Comparison of ENCODE assay signal across 8 cellular contexts in the genomic region with DNA sequence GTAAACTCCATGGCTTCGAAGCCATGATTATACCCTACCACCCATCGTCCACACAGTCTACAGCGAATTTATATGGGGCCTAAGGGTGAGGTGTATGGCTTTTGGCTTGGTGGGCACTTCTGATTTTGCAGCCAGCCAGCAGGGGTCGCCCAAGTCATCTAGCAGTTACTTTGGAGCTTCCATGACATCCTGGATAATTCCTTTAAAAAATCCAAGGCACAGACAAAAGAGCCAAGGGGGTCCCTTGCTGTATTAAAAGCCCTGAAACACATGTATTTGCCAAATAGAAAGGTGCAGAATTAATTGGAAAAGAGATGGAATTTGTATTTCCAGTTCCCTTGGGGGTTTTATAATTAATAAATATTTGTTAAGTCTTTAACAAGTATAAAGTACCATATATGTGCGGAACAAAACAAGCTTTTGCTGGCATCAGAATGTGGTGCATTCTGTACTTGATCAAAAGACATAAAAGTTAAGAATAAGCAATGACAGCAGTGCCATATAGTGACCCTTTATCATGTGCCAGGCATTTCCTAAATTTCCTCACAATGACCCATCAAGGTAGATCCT.
DNase-seq lines count a peak whose midpoint lies in the region; ATAC-seq and TF ChIP-seq lines count a peak whose summit lies in the region.

No MANE protein-coding gene starts in this region.

- H3K27me3 ChIP-seq in A673 (replicated peaks; ENCODE audit: insufficient read depth, low read depth, low read length, poor library complexity) (no peaks in the 10 kb centered on the region), adrenal gland (no peaks in the 10 kb centered on the region), gastrocnemius medialis (no peaks in the 10 kb centered on the region)

- in situ Hi-C loops in gastrocnemius medialis (cut with MboI; ENCODE audit: low sequenced_read_pairs in 4 of 4): loop anchor here (5.0 to 25.0 kb wide), 6 partner anchors 385 to 785 kb away; no protein-coding TSS in a partner anchor

- DNase-seq in A673 (ENCODE audit: low spot score) (peak; percentile 86), GM12864 (ENCODE audit: low read depth) (no peak), NCI-H526 treated with DMSO at 0.1 percent for 48 hours (lab: John Stamatoyannopoulos, UW) (peak; percentile 22), adrenal gland (peak; percentile 50 to 89 (median 74)), hepatic stellate cell (ENCODE audit: low spot score) (peak; percentile 30), gastrocnemius medialis (peak in 1 of 2 donors; percentile 62)

- CTCF ChIA-PET in A673 (lab: Charles Lee): interaction anchor here (0.5 to 1.4 kb wide), 8 partner anchors 9 to 705 kb away, joined by 3 to 6 read pairs (median 4); no protein-coding TSS in a partner anchor

- H3K4me1 ChIP-seq in A673 (ENCODE audit: insufficient read depth, low read length, poor library complexity, severe bottlenecking): peaks cover 16% of the 10 kb centered on the region
- no peaks in the 10 kb centered on the region for H3K4me1 ChIP-seq in adrenal gland (replicated peaks in 1 of 2)
- peaks cover 0 to 7% of the 10 kb centered on the region in 2 donors for H3K4me1 ChIP-seq in gastrocnemius medialis

- ATAC-seq in gastrocnemius medialis (peak in 1 of 2 donors; percentile 72), HG02852 (IDR thresholded peaks at IDR 0.05; ENCODE audit: unreplicated experiment) (no peak), GM21447 (IDR thresholded peaks at IDR 0.05; ENCODE audit: unreplicated experiment) (no peak)

- no peak overlapping the region for H3K27ac ChIP-seq in A673 (ENCODE audit: low read depth, low read length, poor library complexity, severe bottlenecking)
- H3K27ac ChIP-seq in adrenal gland: no peak overlapping the region
- H3K27ac ChIP-seq in gastrocnemius medialis: no peak overlapping the region

- no peaks in the 10 kb centered on the region for H3K36me3 ChIP-seq in A673 (ENCODE audit: insufficient read depth, low read length, poor library complexity, severe bottlenecking)
- H3K36me3 ChIP-seq in adrenal gland (replicated peaks in 1 of 2): no peaks in the 10 kb centered on the region
- H3K36me3 ChIP-seq in gastrocnemius medialis: no peaks in the 10 kb centered on the region

- POLR2A ChIA-PET in A673 (lab: Charles Lee; ENCODE audit: low non-redundant PET): no interaction called here

- TF ChIP-seq POLR2A in adrenal gland (IDR thresholded peaks at IDR 0.05) (no peak), gastrocnemius medialis (IDR thresholded peaks at IDR 0.05) (no peak)

- 45 to 52% (median 48%) methylated on average over 5 of the region's 5 CpGs for WGBS in adrenal gland, 4 donors

- peak; percentile 95 for TF ChIP-seq CTCF in A673 (conservative IDR thresholded peaks at IDR 0.05; ENCODE audit: low read depth, low read length)
- TF ChIP-seq CTCF in GM12864 (IDR thresholded peaks at IDR 0.05; ENCODE audit: low read depth, low read length, missing control alignments): peak; percentile 74
- TF ChIP-seq CTCF in adrenal gland (IDR thresholded peaks at IDR 0.05): peak; percentile 73 to 87 (median 80)
- TF ChIP-seq CTCF in gastrocnemius medialis (IDR thresholded peaks at IDR 0.05 in 4 of 5, conservative IDR thresholded peaks at IDR 0.05 in 1 of 5): peak; percentile 75 to 92 (median 83)

- no TSS peak for BruUV-seq in A673 (replicated peaks; lab: Mats Ljungman, UMichigan)

- H3K9me3 ChIP-seq in A673 (ENCODE audit: low read depth, low read length, poor library complexity, severe bottlenecking) (no peaks in the 10 kb centered on the region), adrenal gland (replicated peaks in 1 of 3) (no peaks in the 10 kb centered on the region), gastrocnemius medialis (no peaks in the 10 kb centered on the region)

- intact Hi-C loops in A673 (cut with micrococcal nuclease; ENCODE audit: unreplicated experiment): loop anchor here (1.0 to 10.0 kb wide), 3 partner anchors 273 to 542 kb away; no protein-coding TSS in a partner anchor
- intact Hi-C loops in adrenal gland (cut with DNase I): loop anchor here in 1 of 2 donors (5.0 to 10.0 kb wide), 2 partner anchors 393 to 540 kb away; no protein-coding TSS in a partner anchor
- intact Hi-C loops in gastrocnemius medialis (cut with DNase I; ENCODE audit: low total_unique reads): loop anchor here (1.0 to 10.0 kb wide), 2 partner anchors 213 to 542 kb away; no protein-coding TSS in a partner anchor

- H3K4me3 ChIP-seq in A673 (ENCODE audit: low read depth, low read length, poor library complexity, severe bottlenecking): peak overlapping the region; percentile 5
- no peak overlapping the region for H3K4me3 ChIP-seq in GM12864 (ENCODE audit: low read depth, low read length)
- no peak overlapping the region for H3K4me3 ChIP-seq in adrenal gland
- H3K4me3 ChIP-seq in gastrocnemius medialis: no peak overlapping the region
